In genomic region chr18:46169464-46169941, GRCh38 we compare ENCODE assay signal across 1 cellular context.
TF ChIP-seq lines count a peak whose summit lies in the region.

No MANE protein-coding gene starts in this region.

TF ChIP-seq in K562, 482 proteins besides CTCF, POLR2A, EP300 and RAD21 (continued from another document and continues in another):
- TF ChIP-seq E2F1 (CRISPR knock-in tag; IDR thresholded peaks at IDR 0.05): no peak
- no peak for TF ChIP-seq SIRT6 (IDR thresholded peaks at IDR 0.05; ENCODE audit: low read depth, low read length)
- TF ChIP-seq POLR2AphosphoS5 (IDR thresholded peaks at IDR 0.05; ENCODE audit: control insufficient read depth, insufficient read depth, low read depth, low read length): no peak
- no peak for TF ChIP-seq HMG20A (CRISPR knock-in tag; conservative IDR thresholded peaks at IDR 0.05)
- TF ChIP-seq CTBP1 (IDR thresholded peaks at IDR 0.05; ENCODE audit: borderline replicate concordance): no peak
- TF ChIP-seq IRF1 (CRISPR knock-in tag; IDR thresholded peaks at IDR 0.05; ENCODE audit: borderline replicate concordance): no peak
- no peak for TF ChIP-seq ZNF518B (CRISPR knock-in tag; IDR thresholded peaks at IDR 0.05)
- no peak for TF ChIP-seq SETDB1 (IDR thresholded peaks at IDR 0.05; ENCODE audit: low read length)
- no peak for TF ChIP-seq KDM2B (CRISPR knock-in tag; IDR thresholded peaks at IDR 0.05)
- no peak for TF ChIP-seq CUX1 (CRISPR knock-in tag; IDR thresholded peaks at IDR 0.05)
- no peak for TF ChIP-seq ZC3H11A (IDR thresholded peaks at IDR 0.05; ENCODE audit: low read depth, low read length)
- peak; percentile 19; the same call in 1 of the 2 replicates for TF ChIP-seq NFIC (IDR thresholded peaks at IDR 0.05)
- TF ChIP-seq ZNF134 (CRISPR knock-in tag; conservative IDR thresholded peaks at IDR 0.05): no peak
- no peak for TF ChIP-seq ESRRA (IDR thresholded peaks at IDR 0.05; ENCODE audit: borderline replicate concordance, low read depth)
- TF ChIP-seq TAF15 (IDR thresholded peaks at IDR 0.05; ENCODE audit: low read depth, low read length): no peak
- no peak for TF ChIP-seq ZNF165 (CRISPR knock-in tag; IDR thresholded peaks at IDR 0.05; ENCODE audit: borderline replicate concordance)
- no peak for TF ChIP-seq RCOR1 (IDR thresholded peaks at IDR 0.05; ENCODE audit: borderline replicate concordance in 1 of 2, low read depth in 2 of 2, low read length in 2 of 2)
- TF ChIP-seq ZNF282 (CRISPR knock-in tag; IDR thresholded peaks at IDR 0.05): no peak
- TF ChIP-seq PURB (CRISPR knock-in tag; IDR thresholded peaks at IDR 0.05; ENCODE audit: low read depth): no peak
- no peak for TF ChIP-seq RNF219 (CRISPR knock-in tag; IDR thresholded peaks at IDR 0.05)
- no peak for TF ChIP-seq MTA1 (IDR thresholded peaks at IDR 0.05; ENCODE audit: borderline replicate concordance)
- no peak for TF ChIP-seq GABPA (tag; conservative IDR thresholded peaks at IDR 0.05; ENCODE audit: low read depth)
- TF ChIP-seq ZBED1 (IDR thresholded peaks at IDR 0.05): no peak
- no peak for TF ChIP-seq RFX7 (CRISPR knock-in tag; IDR thresholded peaks at IDR 0.05)
- TF ChIP-seq ZNF589 (CRISPR knock-in tag; IDR thresholded peaks at IDR 0.05; ENCODE audit: low read depth): no peak
- peak; percentile 63 for TF ChIP-seq ATF3 (IDR thresholded peaks at IDR 0.05)
- TF ChIP-seq ATF3 (CRISPR knock-in tag; conservative IDR thresholded peaks at IDR 0.05): no peak
- TF ChIP-seq TEAD2 (tag; IDR thresholded peaks at IDR 0.05): no peak
- TF ChIP-seq THRA (IDR thresholded peaks at IDR 0.05): no peak
- TF ChIP-seq CLOCK (CRISPR knock-in tag; IDR thresholded peaks at IDR 0.05; ENCODE audit: borderline replicate concordance): no peak
- TF ChIP-seq SRF (CRISPR knock-in tag; IDR thresholded peaks at IDR 0.05): no peak
- no peak for TF ChIP-seq ZEB2 (IDR thresholded peaks at IDR 0.05)
- TF ChIP-seq ESRRB (CRISPR knock-in tag; IDR thresholded peaks at IDR 0.05; ENCODE audit: borderline replicate concordance): no peak
- TF ChIP-seq JUND (IDR thresholded peaks at IDR 0.05; ENCODE audit: borderline replicate concordance, low read depth, low read length): peak; percentile 45; the same call in 1 of the 2 replicates
- TF ChIP-seq JUND (tag; IDR thresholded peaks at IDR 0.05; ENCODE audit: borderline replicate concordance, low read depth, low read length): peak; percentile 55; the same call in 2 of the 3 replicates
- TF ChIP-seq FOSL1 (tag; conservative IDR thresholded peaks at IDR 0.05): peak; percentile 56; the same call in 1 of the 2 replicates
- 0 out of 2 replicates have a peak, but pooled peaks have one; percentile 33 for TF ChIP-seq DPF2 (IDR thresholded peaks at IDR 0.05)
- TF ChIP-seq FOXA1 (IDR thresholded peaks at IDR 0.05; ENCODE audit: borderline replicate concordance): no peak
- no peak for TF ChIP-seq HDAC6 (IDR thresholded peaks at IDR 0.05; ENCODE audit: low read depth, low read length)
- TF ChIP-seq TCFL5 (CRISPR knock-in tag; conservative IDR thresholded peaks at IDR 0.05): no peak
- TF ChIP-seq PRPF4 (IDR thresholded peaks at IDR 0.05; ENCODE audit: insufficient read depth, low read depth, low read length, poor library complexity, severe bottlenecking): no peak
